26 cellular contexts compared by ENCODE assay signal in genomic region chr13:33690321-33690720, GRCh38.
DNase-seq lines count a peak whose midpoint lies in the region; ATAC-seq lines count a peak whose summit lies in the region.
"Had no signal": no experiment of that assay in that cellular context is flagged by ENCODE, and none has a peak within 500 bp of the region (broad histone marks: within the 10 kb centered on the region; RNA-seq: fewer than 3 reads in every experiment).

No MANE protein-coding gene starts in this region.

- no peaks in the 10 kb centered on the region for H3K9me3 ChIP-seq in right cardiac atrium (ENCODE audit: control insufficient read depth, low read length)
- H3K9me3 ChIP-seq: BE2C had no signal

- H3K4me3 ChIP-seq in right cardiac atrium (ENCODE audit: low read length) = no peak overlapping the region

- POLR2A ChIA-PET in activated CD4-positive, alpha-beta T cell treated with anti-CD3 and anti-CD28 coated beads for 36 hours (lab: Charles Lee) = interaction anchor here (0.6 kb wide), 1 partner anchor 11 kb away, joined by 3 read pairs; no protein-coding TSS in a partner anchor

- WGBS in right cardiac atrium = 92% methylated on average over 10 of the region's 10 CpGs

- peaks cover 4% of the 10 kb centered on the region for H3K9me3 Mint-ChIP-seq in activated CD4-positive, alpha-beta T cell treated with anti-CD3 and anti-CD28 coated beads for 36 hours (ENCODE audit: low read depth)
- H3K9me3 Mint-ChIP-seq: CD8-positive, alpha-beta memory T cell had no signal

- CTCF ChIA-PET in activated CD4-positive, alpha-beta T cell treated with anti-CD3 and anti-CD28 coated beads for 36 hours (lab: Charles Lee) = interaction anchor here (0.6 kb wide), 2 partner anchors 12 to 35 kb away, joined by 3 to 4 read pairs; no protein-coding TSS in a partner anchor

- no peaks in the 10 kb centered on the region for H3K4me1 ChIP-seq in right cardiac atrium (ENCODE audit: control insufficient read depth, insufficient read depth, low read length)
- H3K4me1 ChIP-seq: BE2C had no signal

- intact Hi-C loops in activated CD4-positive, alpha-beta T cell treated with anti-CD3 and anti-CD28 coated beads for 36 hours (cut with DNase I, micrococcal nuclease) = no loop called here
- intact Hi-C loops in right cardiac atrium (cut with DNase I) = no loop called here

- H3K4me3 Mint-ChIP-seq in activated CD4-positive, alpha-beta T cell treated with anti-CD3 and anti-CD28 coated beads for 36 hours = no peak overlapping the region
- H3K4me3 Mint-ChIP-seq: CD14-positive monocyte; CD8-positive, alpha-beta memory T cell had no signal

- H3K27ac ChIP-seq in right cardiac atrium (ENCODE audit: low read length) = no peak overlapping the region

- ATAC-seq in activated CD4-positive, alpha-beta T cell treated with anti-CD3 and anti-CD28 coated beads for 36 hours = peak; percentile 53
- ATAC-seq in GM19455 (IDR thresholded peaks at IDR 0.05; ENCODE audit: unreplicated experiment) = no peak
- no peak for ATAC-seq in right cardiac atrium
- ATAC-seq: HepG2 had no signal

- H3K27me3 ChIP-seq in right cardiac atrium (ENCODE audit: control insufficient read depth, insufficient read depth) = no peaks in the 10 kb centered on the region
- H3K27me3 ChIP-seq: BE2C had no signal

- no peaks in the 10 kb centered on the region for H3K27me3 Mint-ChIP-seq in activated CD4-positive, alpha-beta T cell treated with anti-CD3 and anti-CD28 coated beads for 36 hours
- H3K27me3 Mint-ChIP-seq: CD8-positive, alpha-beta memory T cell had no signal

- H3K36me3 Mint-ChIP-seq in activated CD4-positive, alpha-beta T cell treated with anti-CD3 and anti-CD28 coated beads for 36 hours (ENCODE audit: low read depth) = peaks cover 1% of the 10 kb centered on the region
- H3K36me3 Mint-ChIP-seq: CD14-positive monocyte; CD8-positive, alpha-beta memory T cell had no signal

- H3K4me1 Mint-ChIP-seq in activated CD4-positive, alpha-beta T cell treated with anti-CD3 and anti-CD28 coated beads for 36 hours = peaks cover 2% of the 10 kb centered on the region
- H3K4me1 Mint-ChIP-seq: CD14-positive monocyte; CD8-positive, alpha-beta memory T cell had no signal

- DNase-seq in activated CD4-positive, alpha-beta T cell treated with anti-CD3 and anti-CD28 coated beads for 36 hours = peak; percentile 22
- no peak for DNase-seq in activated CD4-positive, alpha-beta T cell treated with anti-CD3 and anti-CD28 coated beads, Interleukin-2, amount 50 U/mL, for 1 hour
- DNase-seq in stimulated activated CD4-positive, alpha-beta T cell treated with anti-CD3 and anti-CD28 coated beads, Interleukin-15, amount 100 ng/mL, for 24 hours = peak; percentile 12
- DNase-seq in stimulated activated CD4-positive, alpha-beta T cell treated with anti-CD3 and anti-CD28 coated beads, Interleukin-1b, Interleukin-23, amount 100 ng/mL, for 48 hours = no peak
- peak; percentile 91 for DNase-seq in left kidney (ENCODE audit: low read depth, low spot score)
- no peak for DNase-seq in pons (ENCODE audit: low spot score)
- DNase-seq in right cardiac atrium = no peak
- DNase-seq: 8988T; ACHN; BE2C; Calu3; CD8-positive, alpha-beta memory T cell; DMS79 treated with DMSO at 0.1 percent for 48 hours; GF-D8; Karpas-422; NCI-H1092; NCI-H1417 treated with DMSO at 0.1 percent for 48 hours; NCI-H1694 treated with DMSO at 0.1 percent for 48 hours; NCI-H2081; NCI-H446; NCI-H524 treated with DMSO at 0.1 percent for 48 hours; NCI-H774; SIG-M5 had no signal

- H3K27ac Mint-ChIP-seq in activated CD4-positive, alpha-beta T cell treated with anti-CD3 and anti-CD28 coated beads for 36 hours = no peak overlapping the region
- H3K27ac Mint-ChIP-seq: CD8-positive, alpha-beta memory T cell had no signal

Comparison
In these comparisons a context has a peak if more than half of its experiments do, and no peak if none do; other contexts are left out.
1. DNase-seq: peak in activated CD4-positive, alpha-beta T cell treated with anti-CD3 and anti-CD28 coated beads for 36 hours (single experiment), stimulated activated CD4-positive, alpha-beta T cell treated with anti-CD3 and anti-CD28 coated beads, Interleukin-15, amount 100 ng/mL, for 24 hours (single experiment) and left kidney (single experiment); none in activated CD4-positive, alpha-beta T cell treated with anti-CD3 and anti-CD28 coated beads, Interleukin-2, amount 50 U/mL, for 1 hour (single experiment), stimulated activated CD4-positive, alpha-beta T cell treated with anti-CD3 and anti-CD28 coated beads, Interleukin-1b, Interleukin-23, amount 100 ng/mL, for 48 hours (single experiment), pons (single experiment) and right cardiac atrium (0 of 3).